In the genomic region with DNA sequence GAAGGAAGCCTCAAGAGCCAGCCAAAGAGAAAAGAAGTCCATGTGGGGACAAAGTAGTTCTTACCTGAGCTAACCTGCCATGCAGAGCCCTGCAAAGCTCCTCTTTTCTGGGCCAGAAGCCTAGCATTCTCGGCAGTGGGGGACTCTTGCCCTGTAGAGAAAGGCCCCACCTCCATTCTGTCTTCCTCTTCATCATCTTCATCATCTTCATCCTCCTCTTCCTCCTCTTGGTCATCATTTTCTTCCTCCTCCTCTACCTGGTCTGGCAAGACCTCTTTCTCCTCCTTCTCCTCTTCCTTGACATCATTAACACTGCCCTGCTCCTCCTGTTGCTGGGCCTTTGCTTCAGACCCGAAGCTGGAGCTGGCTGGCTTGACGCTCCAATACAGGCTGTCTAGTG, we compare ENCODE assay signal across 33 cellular contexts.
"Had no signal": no experiment of that assay in that cellular context is flagged by ENCODE, and none has a peak within 500 bp of the region (broad histone marks: within the 10 kb centered on the region; RNA-seq: fewer than 3 reads in every experiment).

No MANE protein-coding gene starts in this region.

- H3K27me3 ChIP-seq: MG63 had no signal

- DNase-seq: Karpas-422, Kasumi-1, MG63, MM.1S, MV-4-11, NCI-H1048, NCI-H1092, NCI-H1092 treated with DMSO at 0.1 percent for 48 hours, NCI-H1105, NCI-H1105 treated with DMSO at 0.1 percent for 48 hours, NCI-H1417, NCI-H1417 treated with DMSO at 0.1 percent for 48 hours, NCI-H1436, NCI-H1436 treated with DMSO at 0.1 percent for 48 hours, NCI-H146, NCI-H1694, NCI-H1694 treated with DMSO at 0.1 percent for 48 hours, NCI-H187, NCI-H187 treated with DMSO at 0.1 percent for 48 hours, NCI-H1930, NCI-H2029, NCI-H2029 treated with DMSO at 0.1 percent for 48 hours, NCI-H2081 treated with DMSO at 0.1 percent for 48 hours, NCI-H2107, NCI-H2171, NCI-H2171 treated with DMSO at 0.1 percent for 48 hours, NCI-H2227 treated with DMSO at 0.1 percent for 48 hours, NCI-H226, NCI-H345, NCI-H446, NCI-H446 treated with DMSO at 0.1 percent for 48 hours, NCI-H510A, NCI-H510A treated with DMSO at 0.1 percent for 48 hours had no signal

- H3K4me3 ChIP-seq: MG63 had no signal

- H3K9me3 ChIP-seq: MG63 had no signal

- H3K36me3 ChIP-seq: MG63 had no signal
